Comparison of ENCODE assay signal across 8 cellular contexts in genomic region chr2:223101340-223102039, GRCh38. TPM values are rescaled to one million over a fixed set of nuclear protein-coding genes. Genes with fewer than 3 reads are reported as not detected.
DNase-seq lines count a peak whose midpoint lies in the region; ATAC-seq and TF ChIP-seq lines count a peak whose summit lies in the region.

No MANE protein-coding gene starts in this region.

- no peak overlapping the region for H3K4me3 Mint-ChIP-seq in activated T-cell treated with anti-CD3 and anti-CD28 coated beads, Interleukin-2, amount 50 U/mL, for 24 hours

- no peak overlapping the region for H3K27ac Mint-ChIP-seq in activated T-cell treated with anti-CD3 and anti-CD28 coated beads, Interleukin-2, amount 50 U/mL, for 24 hours

- H3K4me3 ChIP-seq in DND-41 (ENCODE audit: low read depth in 1 of 2, low read length in 2 of 2) = no peak overlapping the region
- H3K4me3 ChIP-seq in right cardiac atrium (ENCODE audit: low read length) = no peak overlapping the region
- no peak overlapping the region for H3K4me3 ChIP-seq in uterus

- no peaks in the 10 kb centered on the region for H3K27me3 ChIP-seq in DND-41 (ENCODE audit: insufficient read depth, low read length, poor library complexity)
- no peaks in the 10 kb centered on the region for H3K27me3 ChIP-seq in right cardiac atrium (ENCODE audit: control insufficient read depth, insufficient read depth)
- H3K27me3 ChIP-seq in uterus = no peaks in the 10 kb centered on the region

- no peak overlapping the region for H3K4me2 ChIP-seq in DND-41 (ENCODE audit: insufficient read depth, low read length)

- TF ChIP-seq POLR2A in uterus (IDR thresholded peaks at IDR 0.05) = no peak

- no peaks in the 10 kb centered on the region for H3K27me3 Mint-ChIP-seq in activated T-cell treated with anti-CD3 and anti-CD28 coated beads, Interleukin-2, amount 50 U/mL, for 24 hours

- no peaks in the 10 kb centered on the region for H4K20me1 ChIP-seq in DND-41 (ENCODE audit: insufficient read depth, low read length)

- H3K9ac ChIP-seq in DND-41 (ENCODE audit: low read depth, low read length) = no peak overlapping the region

- H3K79me2 ChIP-seq in DND-41 (ENCODE audit: insufficient read depth, low read length) = no peaks in the 10 kb centered on the region

- DNase-seq in DND-41 (peak; percentile 4), SK-N-DZ (ENCODE audit: low spot score) (peak; percentile 72), right cardiac atrium (no peak), uterus (no peak), NCI-H128 (lab: John Stamatoyannopoulos, UW; ENCODE audit: unreplicated experiment) (no peak)
- DNase-seq in activated T-cell treated with anti-CD3 and anti-CD28 coated beads, Interleukin-2, amount 50 U/mL, for 24 hours = no peak

- 66% methylated on average over 4 of the region's 4 CpGs for WGBS in right cardiac atrium

- H3K36me3 ChIP-seq in DND-41 (ENCODE audit: insufficient read depth, low read length) (no peaks in the 10 kb centered on the region), uterus (no peaks in the 10 kb centered on the region)

- ATAC-seq in DND-41 (ENCODE audit: insufficient read depth, low read depth) (peak; percentile 58; the same call in 2 of the 3 replicates), GM19468 (IDR thresholded peaks at IDR 0.05; ENCODE audit: extremely low read depth, unreplicated experiment) (peak; percentile 19), HG03457 (IDR thresholded peaks at IDR 0.05; ENCODE audit: unreplicated experiment) (peak; percentile 90), right cardiac atrium (peak; percentile 40 to 65)

- no peaks in the 10 kb centered on the region for H3K36me3 Mint-ChIP-seq in activated T-cell treated with anti-CD3 and anti-CD28 coated beads, Interleukin-2, amount 50 U/mL, for 24 hours (ENCODE audit: low read depth)

- no peaks in the 10 kb centered on the region for H3K9me3 Mint-ChIP-seq in activated T-cell treated with anti-CD3 and anti-CD28 coated beads, Interleukin-2, amount 50 U/mL, for 24 hours

- no peaks in the 10 kb centered on the region for H3K9me3 ChIP-seq in DND-41 (ENCODE audit: insufficient read depth, low read length, severe bottlenecking)
- H3K9me3 ChIP-seq in right cardiac atrium (ENCODE audit: control insufficient read depth, low read length) = no peaks in the 10 kb centered on the region
- no peaks in the 10 kb centered on the region for H3K9me3 ChIP-seq in uterus

- H3K4me1 ChIP-seq in DND-41 (ENCODE audit: insufficient read depth, low read length) = no peaks in the 10 kb centered on the region
- peaks cover 5% of the 10 kb centered on the region for H3K4me1 ChIP-seq in right cardiac atrium (ENCODE audit: control insufficient read depth, insufficient read depth, low read length)
- peaks cover 4 to 9% of the 10 kb centered on the region in 2 donors for H3K4me1 ChIP-seq in uterus

- TF ChIP-seq CTCF in DND-41 (IDR thresholded peaks at IDR 0.05; ENCODE audit: borderline replicate concordance, extremely low read depth, low read length, poor library complexity, severe bottlenecking) = peak; percentile 50
- TF ChIP-seq CTCF in uterus (IDR thresholded peaks at IDR 0.05) = peak; percentile 27 to 35 (median 30)

- H3K4me1 Mint-ChIP-seq in activated T-cell treated with anti-CD3 and anti-CD28 coated beads, Interleukin-2, amount 50 U/mL, for 24 hours (ENCODE audit: low read depth) = no peaks in the 10 kb centered on the region

- no peak overlapping the region for H2AFZ ChIP-seq in DND-41 (ENCODE audit: low read depth, low read length)

- intact Hi-C loops in right cardiac atrium (cut with DNase I) (loop anchor here in 1 of 4 donors (5.0 kb wide), 1 partner anchor 119 kb away; no protein-coding TSS in a partner anchor), uterus (cut with DNase I; ENCODE audit: low total_unique reads) (no loop called here)

- H3K27ac ChIP-seq in DND-41 (ENCODE audit: low read length) (no peak overlapping the region), right cardiac atrium (ENCODE audit: low read length) (no peak overlapping the region), uterus (peak overlapping the region; percentile 61 to 64)

RNA-seq across cellular contexts. Expression of gene KCNE4, which starts 49.5 kb away (rescaled TPM):
- 0.10 TPM in 1 of 2 replicates, not detected in the other for polyA plus RNA-seq in SK-N-DZ (2014; cell fraction: cytosol; rRNA removed)
- polyA plus RNA-seq in SK-N-DZ (2014; cell fraction: nucleus; rRNA removed) = 0.16 TPM in 1 of 2 replicates, not detected in the other
- total RNA-seq in right cardiac atrium (1 to 10 TPM; 2.2 to 5.0 (median 3.4) TPM), uterus (10 to 100 TPM in 3 of 4 donors, 1 to 10 TPM in 1; 9.8 to 52.8 (median 25.4) TPM)
- polyA plus RNA-seq in right cardiac atrium = 3.3 TPM

Comparison
In these comparisons a context has a peak if more than half of its experiments do, and no peak if none do; other contexts are left out.
1. ATAC-seq: peak in every context shown above with its lines; median percentile 90 in HG03457; 58 in DND-41; 52 in right cardiac atrium; 19 in GM19468.
2. DNase-seq: peak in DND-41 (single experiment) and SK-N-DZ (single experiment); none in right cardiac atrium (0 of 3), uterus (0 of 2), NCI-H128 (single experiment) and activated T-cell treated with anti-CD3 and anti-CD28 coated beads, Interleukin-2, amount 50 U/mL, for 24 hours (single experiment).
3. H3K27ac ChIP-seq: peak in uterus (2 of 2); none in DND-41 (single experiment) and right cardiac atrium (single experiment).